ENCODE assay signal across 20 cellular contexts in the genomic region with DNA sequence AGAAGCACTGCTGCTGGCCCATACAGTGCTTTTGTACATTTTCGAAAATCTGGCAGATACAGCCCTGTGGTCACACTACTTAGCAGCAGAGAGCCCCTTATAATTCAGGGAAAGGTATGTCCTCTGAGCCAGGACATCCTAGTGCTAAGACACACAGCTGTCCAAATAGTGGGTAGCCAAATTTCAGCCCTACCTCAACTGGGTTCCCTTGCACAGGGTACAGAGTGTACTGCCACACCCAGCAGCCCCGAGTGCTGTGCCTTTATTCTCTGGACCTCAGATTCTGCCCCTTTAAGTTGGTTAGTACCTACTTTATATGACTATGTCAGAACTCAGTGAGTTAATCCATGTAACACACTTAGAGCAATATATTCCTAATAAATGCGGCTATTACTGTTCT. TPM values are rescaled to one million over a fixed set of nuclear protein-coding genes. Genes with fewer than 3 reads are reported as not detected.
DNase-seq lines count a peak whose midpoint lies in the region; ATAC-seq and TF ChIP-seq lines count a peak whose summit lies in the region.
"Had no signal": no experiment of that assay in that cellular context is flagged by ENCODE, and none has a peak within 500 bp of the region (broad histone marks: within the 10 kb centered on the region; RNA-seq: fewer than 3 reads in every experiment).

No MANE protein-coding gene starts in this region.

- in situ Hi-C loops in gastrocnemius medialis (cut with MboI; ENCODE audit: low sequenced_read_pairs in 4 of 4): no loop called here

- CTCF ChIA-PET in RWPE1 (lab: Yijun Ruan, JAX): no interaction called here

- TF ChIP-seq CTCF in RWPE1 (conservative IDR thresholded peaks at IDR 0.05; ENCODE audit: low read depth) (no peak), gastrocnemius medialis (IDR thresholded peaks at IDR 0.05 in 4 of 5, conservative IDR thresholded peaks at IDR 0.05 in 1 of 5) (no peak), thyroid gland (IDR thresholded peaks at IDR 0.05) (no peak)

- POLR2A ChIA-PET in RWPE1 (lab: Yijun Ruan, JAX; ENCODE audit: low non-redundant PET): no interaction called here

- peaks cover 32 to 39% of the 10 kb centered on the region in 2 donors for H3K4me1 ChIP-seq in gastrocnemius medialis
- H3K4me1 ChIP-seq in thyroid gland: peaks cover 10 to 18% of the 10 kb centered on the region in 2 donors
- H3K4me1 ChIP-seq: BE2C had no signal

- no peak overlapping the region for H3K4me3 Mint-ChIP-seq in T-helper 17 cell
- H3K4me3 Mint-ChIP-seq: CD4-positive, CD25-positive, alpha-beta regulatory T cell; CD8-positive, alpha-beta memory T cell had no signal

- H3K9me3 ChIP-seq in T-helper 17 cell (ENCODE audit: control insufficient read depth, low read length, poor library complexity, severe bottlenecking): no peaks in the 10 kb centered on the region
- no peaks in the 10 kb centered on the region for H3K9me3 ChIP-seq in gastrocnemius medialis
- H3K9me3 ChIP-seq in thyroid gland: no peaks in the 10 kb centered on the region
- H3K9me3 ChIP-seq: BE2C had no signal

- peaks cover 0 to 86% of the 10 kb centered on the region in 2 donors for H3K36me3 ChIP-seq in gastrocnemius medialis
- peaks cover 50 to 59% of the 10 kb centered on the region in 2 donors for H3K36me3 ChIP-seq in thyroid gland

- peaks cover 9% of the 10 kb centered on the region for H3K4me1 Mint-ChIP-seq in T-helper 17 cell
- H3K4me1 Mint-ChIP-seq: CD8-positive, alpha-beta memory T cell had no signal

- H3K27ac ChIP-seq in RWPE1: peak overlapping the region; percentile 82
- H3K27ac ChIP-seq in gastrocnemius medialis: peak overlapping the region; percentile 80 to 93 (median 88)
- H3K27ac ChIP-seq in thyroid gland: peak overlapping the region; percentile 57 to 82 (median 70)
- H3K27ac ChIP-seq: GM23248 had no signal

- intact Hi-C loops in gastrocnemius medialis (cut with DNase I; ENCODE audit: low total_unique reads): loop anchor here (5.0 kb wide), 1 partner anchor 113 kb away; no protein-coding TSS in a partner anchor
- intact Hi-C loops in thyroid gland (cut with DNase I): no loop called here

- H3K27me3 ChIP-seq in gastrocnemius medialis (no peaks in the 10 kb centered on the region), thyroid gland (no peaks in the 10 kb centered on the region)
- H3K27me3 ChIP-seq: BE2C had no signal

- peak; percentile 13 to 15 for TF ChIP-seq POLR2A in gastrocnemius medialis (IDR thresholded peaks at IDR 0.05)
- no peak for TF ChIP-seq POLR2A in thyroid gland (IDR thresholded peaks at IDR 0.05)

- WGBS in thyroid gland, 2 donors: 53 to 63% methylated on average over 3 of the region's 3 CpGs

- peaks cover 14% of the 10 kb centered on the region for H3K36me3 Mint-ChIP-seq in T-helper 17 cell (ENCODE audit: low read depth)

- peak overlapping the region; percentile 39 for H3K27ac Mint-ChIP-seq in T-helper 17 cell

- H3K27me3 Mint-ChIP-seq in T-helper 17 cell: no peaks in the 10 kb centered on the region
- H3K27me3 Mint-ChIP-seq: CD4-positive, CD25-positive, alpha-beta regulatory T cell; CD8-positive, alpha-beta memory T cell had no signal

- DNase-seq in RWPE1 (ENCODE audit: low spot score) (no peak), T-helper 17 cell (no peak), gastrocnemius medialis (peak; percentile 79 to 92), thyroid gland (peak; percentile 68 to 76), H4 (ENCODE audit: low spot score) (no peak)
- DNase-seq: ACHN; BE2C; C1 segment of cervical spinal cord; CD4-positive, CD25-positive, alpha-beta regulatory T cell; CD8-positive, alpha-beta memory T cell; COR-L47; DMS 273 treated with DMSO at 0.1 percent for 48 hours; DMS53; DND-41; EL; GM23248; HCEC 1CT had no signal

- no peak overlapping the region for H3K4me3 ChIP-seq in gastrocnemius medialis
- H3K4me3 ChIP-seq in thyroid gland (replicated peaks in 1 of 3): no peak overlapping the region
- H3K4me3 ChIP-seq: GM23248 had no signal

- no peak for ATAC-seq in T-helper 17 cell
- ATAC-seq in gastrocnemius medialis: peak; percentile 94 to 95
- ATAC-seq in HG02759 (IDR thresholded peaks at IDR 0.05; ENCODE audit: unreplicated experiment): no peak
- ATAC-seq in HG03097 (IDR thresholded peaks at IDR 0.05; ENCODE audit: low FRiP score, unreplicated experiment): no peak

RNA-seq across cellular contexts. Expression of a gene that starts 47.6 kb away (rescaled TPM):
- total RNA-seq in T-helper 17 cell (not detected), gastrocnemius medialis (1 to 10 TPM in 2 of 4 donors, under 1 TPM in 2; 0.16 to 3.8 (median 1.8) TPM), thyroid gland (10 to 100 TPM in 1 of 4 donors, 1 to 10 TPM in 2, under 1 TPM in 1; 0.59 to 11.4 (median 3.6) TPM)
- not detected in 2 replicates for total RNA-seq in H4 (2014; rRNA removed; shearing (Covaris generic))
- total RNA-seq: CD4-positive, CD25-positive, alpha-beta regulatory T cell; G401 had no signal

Comparison
In these comparisons a context has a peak if more than half of its experiments do, and no peak if none do; other contexts are left out.
1. DNase-seq: peak in gastrocnemius medialis (2 of 2) and thyroid gland (2 of 2); none in RWPE1 (single experiment), T-helper 17 cell (0 of 3) and H4 (single experiment).
2. ATAC-seq: peak in gastrocnemius medialis (2 of 2); none in T-helper 17 cell (single experiment), HG02759 (single experiment) and HG03097 (single experiment).
3. POLR2A ChIP-seq: peak in gastrocnemius medialis (2 of 2); none in thyroid gland (0 of 2).
4. Peak in every context shown above with its lines, with median percentiles within 50 percentile points of each other: H3K27ac ChIP-seq.